Comparison of ENCODE assay signal across 1 cellular context in genomic region chr17:77279448-77280303, GRCh38.
TF ChIP-seq lines count a peak whose summit lies in the region.

No MANE protein-coding gene starts in this region.

TF ChIP-seq in HepG2, 621 proteins besides CTCF, POLR2A, EP300 and RAD21 (continued from another document and continues in another):
- TF ChIP-seq GMEB2 (CRISPR knock-in tag; IDR thresholded peaks at IDR 0.05; ENCODE audit: low read depth) (no peak), AHR (CRISPR knock-in tag; IDR thresholded peaks at IDR 0.05) (peak; percentile 48; the same call in 1 of the 2 replicates), NBN (conservative IDR thresholded peaks at IDR 0.05) (no peak), HOXA3 (CRISPR knock-in tag; IDR thresholded peaks at IDR 0.05) (peak; percentile 75), ARNT2 (CRISPR knock-in tag; IDR thresholded peaks at IDR 0.05; ENCODE audit: low read depth) (0 out of 2 replicates have a peak, but pooled peaks have one; percentile 73), SMYD3 (CRISPR knock-in tag; IDR thresholded peaks at IDR 0.05) (peak; percentile 81; the same call in 1 of the 2 replicates), HOXA5 (CRISPR knock-in tag; IDR thresholded peaks at IDR 0.05) (no peak), DMAP1 (CRISPR knock-in tag; IDR thresholded peaks at IDR 0.05) (peak; percentile 71; the same call in 1 of the 2 replicates), ZNF430 (CRISPR knock-in tag; IDR thresholded peaks at IDR 0.05) (peak; percentile 90), ZIK1 (CRISPR knock-in tag; IDR thresholded peaks at IDR 0.05; ENCODE audit: borderline replicate concordance, low read depth) (no peak; the same call in 1 of the 2 replicates), MIER2 (CRISPR knock-in tag; IDR thresholded peaks at IDR 0.05) (peak; percentile 23; the same call in 1 of the 2 replicates), GATAD1 (CRISPR knock-in tag; IDR thresholded peaks at IDR 0.05) (peak; percentile 37; the same call in 1 of the 2 replicates), ELK4 (CRISPR knock-in tag; IDR thresholded peaks at IDR 0.05; ENCODE audit: borderline replicate concordance) (no peak), ZNF605 (CRISPR knock-in tag; IDR thresholded peaks at IDR 0.05) (peak; percentile 82), ZNF326 (CRISPR knock-in tag; IDR thresholded peaks at IDR 0.05; ENCODE audit: borderline replicate concordance) (no peak), CHD4 (IDR thresholded peaks at IDR 0.05; ENCODE audit: borderline replicate concordance, low read length) (peak; percentile 80), CCDC6 (CRISPR knock-in tag; IDR thresholded peaks at IDR 0.05) (peak; percentile 65; the same call in 1 of the 2 replicates), MXI1 (IDR thresholded peaks at IDR 0.05; ENCODE audit: borderline replicate concordance, low read depth, low read length) (peak; percentile 70; the same call in 2 of the 3 replicates), RAD51 (IDR thresholded peaks at IDR 0.05; ENCODE audit: borderline replicate concordance) (no peak), PRMT3 (CRISPR knock-in tag; IDR thresholded peaks at IDR 0.05; ENCODE audit: borderline replicate concordance, low read depth) (no peak), BATF2 (CRISPR knock-in tag; IDR thresholded peaks at IDR 0.05) (no peak), KLF13 (CRISPR knock-in tag; IDR thresholded peaks at IDR 0.05) (no peak; the same call in 1 of the 2 replicates), CREB3 (CRISPR knock-in tag; IDR thresholded peaks at IDR 0.05) (no peak), HMG20A (CRISPR knock-in tag; IDR thresholded peaks at IDR 0.05; ENCODE audit: borderline replicate concordance) (no peak; the same call in 1 of the 2 replicates), FOXP1 (IDR thresholded peaks at IDR 0.05) (no peak), FOXP1 (CRISPR knock-in tag; IDR thresholded peaks at IDR 0.05) (0 out of 2 replicates have a peak, but pooled peaks have one; percentile 31), JUN (CRISPR knock-in tag; IDR thresholded peaks at IDR 0.05) (no peak), NFYC (CRISPR knock-in tag; IDR thresholded peaks at IDR 0.05) (peak; percentile 79), ZNF792 (CRISPR knock-in tag; IDR thresholded peaks at IDR 0.05) (peak; percentile 88), NFKBIZ (CRISPR knock-in tag; IDR thresholded peaks at IDR 0.05) (no peak), ZNF580 (CRISPR knock-in tag; IDR thresholded peaks at IDR 0.05; ENCODE audit: borderline replicate concordance, low read depth) (peak; percentile 81; the same call in 1 of the 2 replicates), RELA (CRISPR knock-in tag; IDR thresholded peaks at IDR 0.05) (no peak), ZSCAN21 (CRISPR knock-in tag; IDR thresholded peaks at IDR 0.05; ENCODE audit: borderline replicate concordance) (peak; percentile 65; the same call in 1 of the 2 replicates), TRIM24 (CRISPR knock-in tag; IDR thresholded peaks at IDR 0.05) (no peak), ZNF776 (CRISPR knock-in tag; IDR thresholded peaks at IDR 0.05) (0 out of 2 replicates have a peak, but pooled peaks have one; percentile 45), ZNF335 (CRISPR knock-in tag; IDR thresholded peaks at IDR 0.05) (peak; percentile 81), MED13 (CRISPR knock-in tag; IDR thresholded peaks at IDR 0.05) (no peak), BHLHE40 (IDR thresholded peaks at IDR 0.05; ENCODE audit: low read length) (no peak), ZNF543 (CRISPR knock-in tag; IDR thresholded peaks at IDR 0.05) (0 out of 2 replicates have a peak, but pooled peaks have one; percentile 30), NFYB (CRISPR knock-in tag; IDR thresholded peaks at IDR 0.05) (peak; percentile 87), ATF6 (CRISPR knock-in tag; conservative IDR thresholded peaks at IDR 0.05) (peak; percentile 72; the same call in 1 of the 2 replicates), SP1 (IDR thresholded peaks at IDR 0.05) (no peak), SP1 (CRISPR knock-in tag; IDR thresholded peaks at IDR 0.05) (peak; percentile 64), NR0B2 (CRISPR knock-in tag; IDR thresholded peaks at IDR 0.05) (no peak; the same call in 1 of the 2 replicates), ZBTB42 (CRISPR knock-in tag; IDR thresholded peaks at IDR 0.05) (0 out of 2 replicates have a peak, but pooled peaks have one; percentile 79), ASH2L (IDR thresholded peaks at IDR 0.05; ENCODE audit: insufficient read length, low read depth, low read length) (peak; percentile 57), ZNF12 (CRISPR knock-in tag; IDR thresholded peaks at IDR 0.05) (no peak), GABPB1 (CRISPR knock-in tag; IDR thresholded peaks at IDR 0.05) (peak; percentile 28; the same call in 1 of the 2 replicates), ZNF784 (CRISPR knock-in tag; IDR thresholded peaks at IDR 0.05; ENCODE audit: borderline replicate concordance) (peak; percentile 82; the same call in 1 of the 2 replicates), THAP11 (CRISPR knock-in tag; IDR thresholded peaks at IDR 0.05) (peak; percentile 70), SRSF1 (optimal IDR thresholded peaks at IDR 0.05; ENCODE audit: low read depth, low read length) (no peak), POGZ (CRISPR knock-in tag; IDR thresholded peaks at IDR 0.05) (peak; percentile 73), ZNF501 (CRISPR knock-in tag; IDR thresholded peaks at IDR 0.05) (peak; percentile 90), ZNF777 (CRISPR knock-in tag; IDR thresholded peaks at IDR 0.05) (no peak; the same call in 1 of the 2 replicates), ZMYM2 (CRISPR knock-in tag; IDR thresholded peaks at IDR 0.05) (peak; percentile 54; the same call in 1 of the 2 replicates), ZFP41 (CRISPR knock-in tag; IDR thresholded peaks at IDR 0.05; ENCODE audit: borderline replicate concordance) (0 out of 2 replicates have a peak, but pooled peaks have one; percentile 7), KDM4B (CRISPR knock-in tag; IDR thresholded peaks at IDR 0.05) (no peak; the same call in 1 of the 2 replicates), TFE3 (CRISPR knock-in tag; IDR thresholded peaks at IDR 0.05) (peak; percentile 57), RORA (CRISPR knock-in tag; IDR thresholded peaks at IDR 0.05) (no peak), KDM3A (CRISPR knock-in tag; IDR thresholded peaks at IDR 0.05; ENCODE audit: low read depth) (no peak; the same call in 1 of the 2 replicates), ZNF180 (CRISPR knock-in tag; IDR thresholded peaks at IDR 0.05; ENCODE audit: borderline replicate concordance, low read depth) (no peak), THRA (CRISPR knock-in tag; IDR thresholded peaks at IDR 0.05; ENCODE audit: borderline replicate concordance) (peak; percentile 54), KAT2B (IDR thresholded peaks at IDR 0.05; ENCODE audit: borderline replicate concordance, low read depth, low read length) (no peak), NR2F6 (IDR thresholded peaks at IDR 0.05) (no peak; the same call in 1 of the 2 replicates), NR2F6 (CRISPR knock-in tag; IDR thresholded peaks at IDR 0.05) (peak; percentile 39; the same call in 1 of the 2 replicates), PBX2 (CRISPR knock-in tag; IDR thresholded peaks at IDR 0.05) (no peak), CBFB (CRISPR knock-in tag; IDR thresholded peaks at IDR 0.05) (peak; percentile 95), SRSF4 (IDR thresholded peaks at IDR 0.05; ENCODE audit: low read depth, low read length, poor library complexity, severe bottlenecking) (no peak), JUND (CRISPR knock-in tag; IDR thresholded peaks at IDR 0.05) (peak; percentile 8; the same call in 1 of the 2 replicates)
